ENCODE assay signal across 19 cellular contexts in genomic region chr13:106117035-106117434, GRCh38.
DNase-seq lines count a peak whose midpoint lies in the region; ATAC-seq and TF ChIP-seq lines count a peak whose summit lies in the region.
"Had no signal": no experiment of that assay in that cellular context is flagged by ENCODE, and none has a peak within 500 bp of the region (broad histone marks: within the 10 kb centered on the region; RNA-seq: fewer than 3 reads in every experiment).

No MANE protein-coding gene starts in this region.

- peaks cover 39% of the 10 kb centered on the region for H3K4me1 ChIP-seq in GM23248 (ENCODE audit: insufficient read depth)

- no peaks in the 10 kb centered on the region for H3K9me2 ChIP-seq in GM23248 (ENCODE audit: insufficient read depth)

- no peak overlapping the region for H3K4me3 ChIP-seq in GM23248
- H3K4me3 ChIP-seq in epithelial cell of esophagus (ENCODE audit: low read length): no peak overlapping the region
- H3K4me3 ChIP-seq: cardiac muscle cell had no signal

- POLR2A ChIA-PET in RWPE1 (lab: Yijun Ruan, JAX; ENCODE audit: low non-redundant PET): no interaction called here

- 34 to 60% methylated on average over 1 of the region's 1 CpG for WGBS in GM23248 (ENCODE audit: low coverage in 1 of 2, low lambda C conversion rate in 2 of 2, missing lambda C conversion rate in 2 of 2), 2 experiments

- H3K9me3 ChIP-seq in GM23248 (ENCODE audit: low read depth): no peaks in the 10 kb centered on the region

- peaks cover 31% of the 10 kb centered on the region for H3F3A ChIP-seq in GM23248 (ENCODE audit: insufficient read depth)

- no peaks in the 10 kb centered on the region for H3K27me3 ChIP-seq in GM23248 (replicated peaks; ENCODE audit: insufficient read depth)
- H3K27me3 ChIP-seq: cardiac muscle cell had no signal

- in situ Hi-C loops in GM23248 (cut with MboI): no loop called here

- no peak overlapping the region for H3K9ac ChIP-seq in GM23248

- H3K36me3 ChIP-seq in GM23248 (ENCODE audit: low read depth): no peaks in the 10 kb centered on the region
- H3K36me3 ChIP-seq: cardiac muscle cell had no signal

- no peak overlapping the region for H2AFZ ChIP-seq in GM23248

- TF ChIP-seq CTCF in RWPE1 (conservative IDR thresholded peaks at IDR 0.05; ENCODE audit: low read depth) (no peak), epithelial cell of esophagus (IDR thresholded peaks at IDR 0.05; ENCODE audit: insufficient read depth, low read depth, low read length, missing control alignments) (no peak)

- DNase-seq in GM23248 (peak; percentile 22), RWPE1 (ENCODE audit: low spot score) (peak; percentile 39), epithelial cell of esophagus (ENCODE audit: low read depth) (peak; percentile 60), pulmonary artery endothelial cell (ENCODE audit: low read depth, low spot score) (peak; percentile 57), NCI-H2196 treated with DMSO at 0.1 percent for 48 hours (lab: John Stamatoyannopoulos, UW; ENCODE audit: unreplicated experiment) (no peak), NCI-H82 (lab: John Stamatoyannopoulos, UW) (no peak)
- DNase-seq: activated B cell treated with CpG ODN at 0.5 μM for 24 hours; activated CD8-positive, alpha-beta T cell treated with anti-CD3 and anti-CD28 coated beads, Interleukin-2, amount 10 ng/mL, durations not matched to agents 7 days and 5 days; foreskin melanocyte; GF-D8; kidney glomerular epithelial cell; NCI-H187 treated with DMSO at 0.1 percent for 48 hours; NCI-H510A treated with DMSO at 0.1 percent for 48 hours; SHP77 treated with DMSO at 0.1 percent for 48 hours had no signal

- no peak overlapping the region for H3K4me2 ChIP-seq in GM23248 (ENCODE audit: unreplicated experiment)

- H3K79me2 ChIP-seq in GM23248 (ENCODE audit: insufficient read depth): no peaks in the 10 kb centered on the region

- H3K27ac ChIP-seq in GM23248: no peak overlapping the region
- H3K27ac ChIP-seq in RWPE1: no peak overlapping the region
- H3K27ac ChIP-seq: C4-2B, cardiac muscle cell had no signal

- H4K20me1 ChIP-seq in GM23248 (ENCODE audit: insufficient read depth): no peaks in the 10 kb centered on the region

- CTCF ChIA-PET in RWPE1 (lab: Yijun Ruan, JAX): interaction anchor here (0.6 kb wide), 1 partner anchor 503 kb away, joined by 3 read pairs; no protein-coding TSS in a partner anchor

- no peak for ATAC-seq in GM21576 (IDR thresholded peaks at IDR 0.05; ENCODE audit: unreplicated experiment)
- ATAC-seq in HG02884 (IDR thresholded peaks at IDR 0.05; ENCODE audit: unreplicated experiment): no peak
- ATAC-seq: activated CD8-positive, alpha-beta T cell treated with anti-CD3 and anti-CD28 coated beads, Interleukin-2, amount 10 ng/mL, durations not matched to agents 7 days and 5 days; stimulated activated memory B cell treated with anti-CD40 and anti-IgM and Interleukin-4, amounts not matched to agents 10 μg/mL and 1 μg/mL and 100 μg/mL, for 72 hours had no signal

Comparison
In these comparisons a context has a peak if more than half of its experiments do, and no peak if none do; other contexts are left out.
1. DNase-seq: peak in GM23248 (single experiment), RWPE1 (single experiment), epithelial cell of esophagus (single experiment) and pulmonary artery endothelial cell (single experiment); none in NCI-H2196 treated with DMSO at 0.1 percent for 48 hours (single experiment) and NCI-H82 (single experiment).